Comparison of ENCODE assay signal across 9 cellular contexts in the genomic region with DNA sequence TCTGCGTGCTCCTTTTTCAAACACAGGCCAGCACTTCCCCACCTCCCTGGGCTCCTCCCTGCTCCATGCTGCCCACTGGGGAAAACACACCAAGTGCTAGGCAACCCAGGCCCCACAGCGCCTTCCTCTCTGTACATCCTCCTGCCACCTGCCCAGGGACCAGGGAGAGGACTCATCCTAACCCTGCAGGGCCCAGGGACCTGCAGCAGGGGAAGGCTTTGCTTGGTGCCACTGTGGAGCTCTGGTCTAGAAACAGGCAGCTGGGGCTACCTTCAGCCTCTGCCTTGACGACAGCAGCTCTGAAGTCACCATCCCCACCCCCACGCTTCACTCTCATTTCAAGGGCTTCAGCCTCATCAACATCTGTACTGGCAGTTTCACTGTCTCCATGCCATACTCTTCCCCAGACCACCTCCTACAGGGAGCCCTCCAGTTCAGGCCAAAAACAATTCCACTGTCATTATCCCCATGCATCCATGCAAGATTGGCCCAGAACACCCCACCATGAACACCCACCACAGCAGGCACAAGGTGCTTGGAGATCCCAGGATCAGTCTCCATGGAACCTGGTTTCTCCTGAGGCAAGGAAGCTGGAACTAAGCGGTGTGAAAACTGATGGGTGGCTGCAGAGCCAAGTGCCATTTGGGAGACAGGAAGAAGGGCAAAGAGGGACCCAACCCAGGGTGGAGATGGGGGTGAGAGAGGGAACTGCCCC. TPM values are rescaled to one million over a fixed set of nuclear protein-coding genes. Genes with fewer than 3 reads are reported as not detected.
DNase-seq lines count a peak whose midpoint lies in the region; ATAC-seq and TF ChIP-seq lines count a peak whose summit lies in the region.
"Had no signal": no experiment of that assay in that cellular context is flagged by ENCODE, and none has a peak within 500 bp of the region (broad histone marks: within the 10 kb centered on the region; RNA-seq: fewer than 3 reads in every experiment).

No MANE protein-coding gene starts in this region.

- no peak for TF ChIP-seq CTCF in 22Rv1 (IDR thresholded peaks at IDR 0.05)
- TF ChIP-seq CTCF in LNCaP clone FGC (IDR thresholded peaks at IDR 0.05; ENCODE audit: control insufficient read depth, extremely low read depth, insufficient read depth): no peak
- no peak for TF ChIP-seq CTCF in breast epithelium (IDR thresholded peaks at IDR 0.05)
- TF ChIP-seq CTCF in upper lobe of left lung (IDR thresholded peaks at IDR 0.05): no peak

- H3K4me3 ChIP-seq in LNCaP clone FGC (ENCODE audit: low read depth, low read length): peak overlapping the region; percentile 89
- H3K4me3 ChIP-seq in breast epithelium: peak overlapping the region; percentile 87 to 95 (median 88)
- H3K4me3 ChIP-seq in muscle layer of duodenum (ENCODE audit: low read depth in 1 of 2, low read length in 2 of 2): peak overlapping the region; percentile 76 to 83
- peak overlapping the region; percentile 93 to 99 (median 96) for H3K4me3 ChIP-seq in upper lobe of left lung

- peaks cover 14 to 26% of the 10 kb centered on the region in 2 donors for H3K4me1 ChIP-seq in breast epithelium
- H3K4me1 ChIP-seq in muscle layer of duodenum (ENCODE audit: control insufficient read depth in 1 of 2, insufficient read depth in 2 of 2, low read length in 2 of 2): peaks cover 25 to 40% of the 10 kb centered on the region in 2 donors
- peaks cover 25 to 44% (median 30%) of the 10 kb centered on the region in 4 donors for H3K4me1 ChIP-seq in upper lobe of left lung

- 0 out of 2 replicates have a peak overlapping the region, but pooled peaks have one; percentile 37 for H3K27ac ChIP-seq in 22Rv1
- peak overlapping the region; percentile 90 to 91 for H3K27ac ChIP-seq in breast epithelium
- H3K27ac ChIP-seq in muscle layer of duodenum (ENCODE audit: low read length): no peak overlapping the region
- H3K27ac ChIP-seq in upper lobe of left lung: peak overlapping the region; percentile 86 to 96 (median 92)

- H3K36me3 ChIP-seq in breast epithelium (no peaks in the 10 kb centered on the region), muscle layer of duodenum (ENCODE audit: control insufficient read depth in 1 of 2, insufficient read depth in 2 of 2, low read length in 2 of 2) (peaks cover 4 to 14% of the 10 kb centered on the region in 2 donors), upper lobe of left lung (peaks cover 0 to 26% (median 17%) of the 10 kb centered on the region in 4 donors)

- no peak for TF ChIP-seq EP300 in upper lobe of left lung (IDR thresholded peaks at IDR 0.05)

- 64 to 75% methylated on average over 4 to 5 of the region's 5 CpGs for whole genome bisulfite sequencing in upper lobe of left lung, 2 donors

- H3K27me3 ChIP-seq in breast epithelium (no peaks in the 10 kb centered on the region), muscle layer of duodenum (ENCODE audit: low read depth, low read length) (no peaks in the 10 kb centered on the region), upper lobe of left lung (no peaks in the 10 kb centered on the region)
- H3K27me3 ChIP-seq: adrenal gland had no signal

- intact Hi-C loops in breast epithelium (cut with DNase I; ENCODE audit: low total_unique reads): loop anchor here (2.0 kb wide), 1 partner anchor 315 kb away; no protein-coding TSS in a partner anchor

- no peaks in the 10 kb centered on the region for H3K9me3 ChIP-seq in breast epithelium
- no peaks in the 10 kb centered on the region for H3K9me3 ChIP-seq in muscle layer of duodenum (ENCODE audit: control insufficient read depth in 1 of 2, low read length in 2 of 2)
- H3K9me3 ChIP-seq in upper lobe of left lung: no peaks in the 10 kb centered on the region
- H3K9me3 ChIP-seq: adrenal gland had no signal

- DNase-seq in LNCaP clone FGC (ENCODE audit: low read depth) (no peak), breast epithelium (ENCODE audit: low spot score in 2 of 2) (no peak), upper lobe of left lung (no peak), NCI-H146 treated with DMSO at 0.1 percent for 48 hours (lab: John Stamatoyannopoulos, UW; ENCODE audit: unreplicated experiment) (no peak)

- ATAC-seq in upper lobe of left lung (ENCODE audit: low FRiP score in 2 of 2) (no peak), GM21825 (IDR thresholded peaks at IDR 0.05; ENCODE audit: unreplicated experiment) (no peak), GM19452 (IDR thresholded peaks at IDR 0.05; ENCODE audit: unreplicated experiment) (no peak)

- no peak for TF ChIP-seq POLR2A in breast epithelium (IDR thresholded peaks at IDR 0.05)
- TF ChIP-seq POLR2A in upper lobe of left lung (IDR thresholded peaks at IDR 0.05): no peak

RNA-seq across cellular contexts. Expression of gene IGSF8, which starts 1.1 kb away (rescaled TPM):
- total RNA-seq in breast epithelium (10 to 100 TPM; 21.0 to 35.7 (median 24.5) TPM), upper lobe of left lung (10 to 100 TPM; 13.6 to 43.8 (median 36.9) TPM)

RNA-seq across cellular contexts. Expression of gene KCNJ9, which starts 16.0 kb away (rescaled TPM):
- total RNA-seq in breast epithelium (not detected), upper lobe of left lung (not detected)

RNA-seq across cellular contexts. Expression of gene ATP1A2, which starts 18.2 kb away (rescaled TPM):
- total RNA-seq in breast epithelium (100 to 1,000 TPM in 1 of 3 donors, 1 to 10 TPM in 2; 3.9 to 229 (median 6.4) TPM), upper lobe of left lung (10 to 100 TPM in 2 of 6 donors, 1 to 10 TPM in 4; 2.2 to 36.7 (median 3.8) TPM)

RNA-seq across cellular contexts. Expression of gene KCNJ10, which starts 27.4 kb away (rescaled TPM):
- under 1 TPM in 1 of 3 donors, not detected in 2; 0.15 TPM for total RNA-seq in breast epithelium
- total RNA-seq in upper lobe of left lung: under 1 TPM in 1 of 6 donors, not detected in 5; 0.11 TPM

RNA-seq across cellular contexts. Expression of gene ATP1A4, which starts 54.0 kb away (rescaled TPM):
- total RNA-seq in breast epithelium (1 to 10 TPM in 1 of 3 donors, not detected in 2; 4.5 TPM), upper lobe of left lung (under 1 TPM in 2 of 6 donors, not detected in 4; 0.52 to 0.61 TPM)
